In genomic region chr16:70529051-70529777, GRCh38 we compare ENCODE assay signal across 8 cellular contexts. TPM values are rescaled to one million over a fixed set of nuclear protein-coding genes. Genes with fewer than 3 reads are reported as not detected.
DNase-seq lines count a peak whose midpoint lies in the region; ATAC-seq, FAIRE-seq and TF ChIP-seq lines count a peak whose summit lies in the region.

No MANE protein-coding gene starts in this region.

- peak; percentile 76 for ATAC-seq in IMR-90 (ENCODE audit: low read depth)

- no peak overlapping the region for H3K14ac ChIP-seq in IMR-90 (replicated peaks; ENCODE audit: low read depth, low read length)

- H4K20me1 ChIP-seq in IMR-90 (ENCODE audit: insufficient read depth, low read length) = peaks cover 59% of the 10 kb centered on the region

- no peaks in the 10 kb centered on the region for H3K9me3 Mint-ChIP-seq in activated CD4-positive, alpha-beta memory T cell treated with anti-CD3 and anti-CD28 coated beads, Interleukin-2, amount 10 ng/mL, durations not matched to agents 7 days and 5 days
- no peaks in the 10 kb centered on the region for H3K9me3 Mint-ChIP-seq in glutamatergic neuron (ENCODE audit: unreplicated experiment)

- no peak for DNase-seq in D721Med (ENCODE audit: insufficient read length, low spot score)
- peak; percentile 79 for DNase-seq in IMR-90
- no peak for DNase-seq in activated CD4-positive, alpha-beta memory T cell treated with anti-CD3 and anti-CD28 coated beads, Interleukin-2, amount 10 ng/mL, durations not matched to agents 7 days and 5 days
- DNase-seq in glutamatergic neuron = no peak
- DNase-seq in NCI-H1417 treated with DMSO at 0.1 percent for 48 hours (lab: John Stamatoyannopoulos, UW) = no peak
- no peak for DNase-seq in stimulated activated CD8-positive, alpha-beta memory T cell treated with anti-CD3 and anti-CD28 coated beads, Interleukin-4, amount 100 ng/mL, for 48 hours
- no peak for DNase-seq in SHP77 treated with DMSO at 0.1 percent for 48 hours (lab: John Stamatoyannopoulos, UW)

- H3K4me1 ChIP-seq in IMR-90 (ENCODE audit: control insufficient read depth, insufficient read depth, low read length) (peaks cover 6% of the 10 kb centered on the region), subcutaneous abdominal adipose tissue (ENCODE audit: control insufficient read depth in 5 of 5, insufficient read depth in 5 of 5, low read length in 5 of 5) (peaks cover 3 to 25% (median 13%) of the 10 kb centered on the region in 5 donors)

- H3K4me1 Mint-ChIP-seq in activated CD4-positive, alpha-beta memory T cell treated with anti-CD3 and anti-CD28 coated beads, Interleukin-2, amount 10 ng/mL, durations not matched to agents 7 days and 5 days = peaks cover 47% of the 10 kb centered on the region
- peaks cover 10% of the 10 kb centered on the region for H3K4me1 Mint-ChIP-seq in glutamatergic neuron (ENCODE audit: low read depth, unreplicated experiment)

- H3K9ac ChIP-seq in IMR-90 (ENCODE audit: low read depth, low read length) (0 out of 2 replicates have a peak overlapping the region, but pooled peaks have one; percentile 12), subcutaneous abdominal adipose tissue (ENCODE audit: low read length in 5 of 5) (peak overlapping the region in 1 of 5 donors; percentile 5)

- no peak overlapping the region for H4K5ac ChIP-seq in IMR-90 (ENCODE audit: low read depth, low read length)

- H4K91ac ChIP-seq in IMR-90 (ENCODE audit: insufficient read depth, low read depth, low read length) = no peak overlapping the region

- H3K27me3 ChIP-seq in IMR-90 (ENCODE audit: control insufficient read depth, insufficient read depth, low read length) (no peaks in the 10 kb centered on the region), subcutaneous abdominal adipose tissue (ENCODE audit: control insufficient read depth in 5 of 5, insufficient read depth in 4 of 5, low read length in 5 of 5) (no peaks in the 10 kb centered on the region)

- no TSS peak for BruUV-seq in IMR-90 (replicated peaks; lab: Mats Ljungman, UMichigan)

- H4K8ac ChIP-seq in IMR-90 (ENCODE audit: low read depth in 2 of 2, low read length in 2 of 2) = no peak overlapping the region

- H3K4me2 ChIP-seq in IMR-90 (ENCODE audit: low read depth, low read length) = peak overlapping the region; percentile 6; the same call in 1 of the 2 replicates

- H3K4ac ChIP-seq in IMR-90 (ENCODE audit: low read depth, low read length) = no peak overlapping the region

- TF ChIP-seq RAD21 in IMR-90 (IDR thresholded peaks at IDR 0.05; ENCODE audit: low read length) = peak; percentile 64

- 92% methylated on average over 6 of the region's 8 CpGs; no CpG with 5 or more reads in 1 of the 2 experiments for WGBS in IMR-90 (ENCODE audit: extremely low coverage in 2 of 2, insufficient read length in 1 of 2), 2 experiments

- H3K4me3 Mint-ChIP-seq in activated CD4-positive, alpha-beta memory T cell treated with anti-CD3 and anti-CD28 coated beads, Interleukin-2, amount 10 ng/mL, durations not matched to agents 7 days and 5 days = peak overlapping the region; percentile 27
- no peak overlapping the region for H3K4me3 Mint-ChIP-seq in glutamatergic neuron (ENCODE audit: unreplicated experiment)

- no peaks in the 10 kb centered on the region for H3K27me3 Mint-ChIP-seq in activated CD4-positive, alpha-beta memory T cell treated with anti-CD3 and anti-CD28 coated beads, Interleukin-2, amount 10 ng/mL, durations not matched to agents 7 days and 5 days
- H3K27me3 Mint-ChIP-seq in glutamatergic neuron (ENCODE audit: unreplicated experiment) = peaks cover under 1% of the 10 kb centered on the region

- H3K23ac ChIP-seq in IMR-90 (ENCODE audit: low read depth, low read length) = no peak overlapping the region

- peaks cover 15 to 50% of the 10 kb centered on the region in 2 experiments for H3K79me1 ChIP-seq in IMR-90 (ENCODE audit: low read depth in 1 of 2, low read length in 2 of 2)

- H2BK20ac ChIP-seq in IMR-90 (ENCODE audit: low read depth, low read length) = no peak overlapping the region

- peak overlapping the region; percentile 8; the same call in 1 of the 2 replicates for H3K27ac ChIP-seq in IMR-90 (ENCODE audit: insufficient read depth, low read length)
- H3K27ac ChIP-seq in subcutaneous abdominal adipose tissue (ENCODE audit: low read depth, low read length) = peak overlapping the region; percentile 33

- peak; percentile 54 for TF ChIP-seq CTCF in D721Med (IDR thresholded peaks at IDR 0.05; ENCODE audit: insufficient read depth, missing control alignments)
- TF ChIP-seq CTCF in IMR-90 (conservative IDR thresholded peaks at IDR 0.05; ENCODE audit: low read depth, low read length) = peak; percentile 74
- TF ChIP-seq CTCF in glutamatergic neuron (IDR thresholded peaks at IDR 0.05; ENCODE audit: partially characterized antibody, unreplicated experiment) = peak; percentile 63

- no peak overlapping the region for H3K18ac ChIP-seq in IMR-90 (ENCODE audit: low read depth, low read length)

- H2BK120ac ChIP-seq in IMR-90 (ENCODE audit: low read depth, low read length) = no peak overlapping the region

- H2BK5ac ChIP-seq in IMR-90 (ENCODE audit: low read depth, low read length, poor library complexity, severe bottlenecking) = no peak overlapping the region

- POLR2A ChIA-PET in IMR-90 (lab: Charles Lee; ENCODE audit: unreplicated experiment) = no interaction called here
- POLR2A ChIA-PET in activated CD4-positive, alpha-beta memory T cell treated with anti-CD3 and anti-CD28 coated beads, Interleukin-2, amount 10 ng/mL, durations not matched to agents 7 days and 5 days (lab: Charles Lee) = interaction anchor here (1.0 kb wide), 2 partner anchors 9 to 148 kb away, joined by 3 read pairs; no protein-coding TSS in a partner anchor

- no peak overlapping the region for H2AFZ ChIP-seq in IMR-90 (replicated peaks; ENCODE audit: low read length, poor library complexity)

- in situ Hi-C loops in IMR-90 (cut with MboI; ENCODE audit: low sequenced_read_pairs) = no loop called here

- H3K36me3 ChIP-seq in IMR-90 (ENCODE audit: control insufficient read depth, insufficient read depth, low read length) (peaks cover 37% of the 10 kb centered on the region), subcutaneous abdominal adipose tissue (ENCODE audit: control insufficient read depth in 5 of 5, insufficient read depth in 5 of 5, low read length in 5 of 5) (peaks cover 32 to 68% (median 60%) of the 10 kb centered on the region in 5 donors)

- peaks cover 77% of the 10 kb centered on the region for H3K36me3 Mint-ChIP-seq in activated CD4-positive, alpha-beta memory T cell treated with anti-CD3 and anti-CD28 coated beads, Interleukin-2, amount 10 ng/mL, durations not matched to agents 7 days and 5 days (ENCODE audit: low read depth)
- H3K36me3 Mint-ChIP-seq in glutamatergic neuron (ENCODE audit: unreplicated experiment) = no peaks in the 10 kb centered on the region

- no peaks in the 10 kb centered on the region for H3K9me1 ChIP-seq in IMR-90 (ENCODE audit: insufficient read depth, low read length)

- H2AK9ac ChIP-seq in IMR-90 (replicated peaks; ENCODE audit: low read depth, low read length, poor library complexity) = no peak overlapping the region

- H3K4me3 ChIP-seq in IMR-90 (ENCODE audit: insufficient read depth, low read depth, low read length) (no peak overlapping the region), subcutaneous abdominal adipose tissue (ENCODE audit: low read depth in 1 of 5, low read length in 5 of 5) (no peak overlapping the region)

- peak overlapping the region; percentile 72 for H3K27ac Mint-ChIP-seq in activated CD4-positive, alpha-beta memory T cell treated with anti-CD3 and anti-CD28 coated beads, Interleukin-2, amount 10 ng/mL, durations not matched to agents 7 days and 5 days
- no peak overlapping the region for H3K27ac Mint-ChIP-seq in glutamatergic neuron (ENCODE audit: unreplicated experiment)

- H3K9me3 ChIP-seq in IMR-90 (ENCODE audit: control insufficient read depth, insufficient read depth, low read length) = no peaks in the 10 kb centered on the region
- no peaks in the 10 kb centered on the region for H3K9me3 ChIP-seq in subcutaneous abdominal adipose tissue (ENCODE audit: control insufficient read depth in 5 of 5, low read length in 5 of 5)

- H2BK15ac ChIP-seq in IMR-90 (ENCODE audit: low read depth, low read length) = no peak overlapping the region

- intact Hi-C loops in IMR-90 (cut with micrococcal nuclease) = loop anchor here (1.0 to 2.0 kb wide), 2 partner anchors 124 to 242 kb away; no protein-coding TSS in a partner anchor

- H3K56ac ChIP-seq in IMR-90 (ENCODE audit: extremely low read depth, insufficient read depth, low read length) = no peak overlapping the region

- peak overlapping the region; percentile 5; the same call in 1 of the 2 replicates for H2AK5ac ChIP-seq in IMR-90 (ENCODE audit: low read depth, low read length)

- dilution Hi-C loops in IMR-90 (cut with HindIII; ENCODE audit: low sequenced_read_pairs, unreplicated experiment) = no loop called here

- TF ChIP-seq POLR2A in IMR-90 (IDR thresholded peaks at IDR 0.05; ENCODE audit: low read depth, low read length) = no peak

- CTCF ChIA-PET in IMR-90 (lab: Yijun Ruan, JAX) = no interaction called here
- CTCF ChIA-PET in activated CD4-positive, alpha-beta memory T cell treated with anti-CD3 and anti-CD28 coated beads, Interleukin-2, amount 10 ng/mL, durations not matched to agents 7 days and 5 days (lab: Charles Lee) = no interaction called here

- FAIRE-seq in D721Med (lab: Jason Lieb, UNC) = no peak

RNA-seq across cellular contexts. Expression of gene SF3B3, which starts 5.6 kb away (rescaled TPM):
- total RNA-seq in IMR-90 (2012; rRNA removed) (97.9 and 112 TPM in 2 replicates), glutamatergic neuron (ENCODE audit: unreplicated experiment) (278 TPM)
- polyA plus RNA-seq in IMR-90 (2012; rRNA removed) = 123 and 134 TPM in 2 replicates
- polyA plus RNA-seq in IMR-90 (2012; cell fraction: cytosol; rRNA removed) = 57.4 and 93.9 TPM in 2 replicates
- 86.5 and 136 TPM in 2 replicates for polyA plus RNA-seq in IMR-90 (2012; cell fraction: nucleus; rRNA removed; ENCODE audit: low replicate concordance)
- 100 to 1,000 TPM; 329 to 332 TPM for total RNA-seq in activated CD4-positive, alpha-beta memory T cell treated with anti-CD3 and anti-CD28 coated beads, Interleukin-2, amount 10 ng/mL, durations not matched to agents 7 days and 5 days

RNA-seq across cellular contexts. Expression of gene COG4, which starts 5.9 kb away (rescaled TPM):
- total RNA-seq in IMR-90 (2012; rRNA removed) = 85.0 and 96.1 TPM in 2 replicates
- polyA plus RNA-seq in IMR-90 (2012; rRNA removed) = 47.5 and 49.7 TPM in 2 replicates
- polyA plus RNA-seq in IMR-90 (2012; cell fraction: cytosol; rRNA removed) = 71.3 and 112 TPM in 2 replicates
- 77.5 and 117 TPM in 2 replicates for polyA plus RNA-seq in IMR-90 (2012; cell fraction: nucleus; rRNA removed; ENCODE audit: low replicate concordance)
- 10 to 100 TPM; 71.2 to 71.4 TPM for total RNA-seq in activated CD4-positive, alpha-beta memory T cell treated with anti-CD3 and anti-CD28 coated beads, Interleukin-2, amount 10 ng/mL, durations not matched to agents 7 days and 5 days
- 70.8 TPM for total RNA-seq in glutamatergic neuron (ENCODE audit: unreplicated experiment)
